ENCODE assay signal across 23 cellular contexts in genomic region chr1:235515844-235516512, GRCh38.
"Had no signal": no experiment of that assay in that cellular context is flagged by ENCODE, and none has a peak within 500 bp of the region (broad histone marks: within the 10 kb centered on the region; RNA-seq: fewer than 3 reads in every experiment).

No MANE protein-coding gene starts in this region.

- H3K27ac ChIP-seq: brain microvascular endothelial cell, cardiac muscle cell, WERI-Rb-1 had no signal

- H3K27me3 ChIP-seq: brain microvascular endothelial cell, cardiac muscle cell had no signal

- H3K36me3 ChIP-seq: brain microvascular endothelial cell, cardiac muscle cell, WERI-Rb-1 had no signal

- H3K36me3 Mint-ChIP-seq: activated naive CD4-positive, alpha-beta T cell treated with anti-CD3 and anti-CD28 coated beads, Interleukin-2, amount 10 ng/mL, durations not matched to agents 7 days and 5 days; activated naive CD8-positive, alpha-beta T cell treated with anti-CD3 and anti-CD28 coated beads for 36 hours had no signal

- H3K4me1 Mint-ChIP-seq: activated CD4-positive, alpha-beta memory T cell treated with anti-CD3 and anti-CD28 coated beads, Interleukin-2, amount 10 ng/mL, durations not matched to agents 7 days and 5 days; activated naive CD4-positive, alpha-beta T cell treated with anti-CD3 and anti-CD28 coated beads, Interleukin-2, amount 10 ng/mL, durations not matched to agents 7 days and 5 days; activated T-helper 17 cell treated with anti-CD3 and anti-CD28 coated beads, Interleukin-2, amount 50 U/mL, for 72 hours had no signal

- H3K9me3 Mint-ChIP-seq: activated CD4-positive, alpha-beta memory T cell treated with anti-CD3 and anti-CD28 coated beads, Interleukin-2, amount 10 ng/mL, durations not matched to agents 7 days and 5 days; activated naive CD4-positive, alpha-beta T cell treated with anti-CD3 and anti-CD28 coated beads, Interleukin-2, amount 10 ng/mL, durations not matched to agents 7 days and 5 days; activated naive CD8-positive, alpha-beta T cell treated with anti-CD3 and anti-CD28 coated beads for 36 hours; activated T-helper 17 cell treated with anti-CD3 and anti-CD28 coated beads, Interleukin-2, amount 50 U/mL, for 72 hours had no signal

- H3K27me3 Mint-ChIP-seq: activated CD4-positive, alpha-beta T cell treated with anti-CD3 and anti-CD28 coated beads for 36 hours had no signal

- ATAC-seq: activated CD4-positive, alpha-beta T cell treated with anti-CD3 and anti-CD28 coated beads for 36 hours; T-helper 17 cell had no signal

- H3K27ac Mint-ChIP-seq: activated CD4-positive, alpha-beta memory T cell treated with anti-CD3 and anti-CD28 coated beads, Interleukin-2, amount 10 ng/mL, durations not matched to agents 7 days and 5 days; activated CD4-positive, alpha-beta T cell treated with anti-CD3 and anti-CD28 coated beads for 36 hours; activated naive CD4-positive, alpha-beta T cell treated with anti-CD3 and anti-CD28 coated beads, Interleukin-2, amount 10 ng/mL, durations not matched to agents 7 days and 5 days; activated naive CD8-positive, alpha-beta T cell treated with anti-CD3 and anti-CD28 coated beads for 36 hours; activated T-helper 17 cell treated with anti-CD3 and anti-CD28 coated beads, Interleukin-2, amount 50 U/mL, for 72 hours; T-helper 17 cell had no signal

- DNase-seq: activated CD4-positive, alpha-beta memory T cell treated with anti-CD3 and anti-CD28 coated beads, Interleukin-2, amount 10 ng/mL, durations not matched to agents 7 days and 5 days; activated CD4-positive, alpha-beta T cell treated with anti-CD3 and anti-CD28 coated beads for 36 hours; activated CD4-positive, alpha-beta T cell treated with anti-CD3 and anti-CD28 coated beads, Interleukin-2, amount 50 U/mL, for 1 hour; activated gamma-delta T cell treated with Interleukin-2 at 50 U/mL for 16 hours; activated naive CD4-positive, alpha-beta T cell treated with anti-CD3 and anti-CD28 coated beads, Interleukin-2, amount 10 ng/mL, durations not matched to agents 7 days and 5 days; activated naive CD8-positive, alpha-beta T cell treated with anti-CD3 and anti-CD28 coated beads for 36 hours; activated T-cell treated with anti-CD3 and anti-CD28 coated beads for 4 hours; activated T-cell treated with anti-CD3 and anti-CD28 coated beads, Interleukin-2, amount 50 U/mL, for 48 hours; brain microvascular endothelial cell; Karpas-422; NCI-H1105; NCI-H1436; NCI-H187 treated with DMSO at 0.1 percent for 48 hours; NCI-H2081 treated with DMSO at 0.1 percent for 48 hours; NCI-H345; NCI-H510A; NCI-H526 treated with DMSO at 0.1 percent for 48 hours; SIG-M5; T-helper 17 cell; T1000; WERI-Rb-1 had no signal

- H3K4me3 Mint-ChIP-seq: activated CD4-positive, alpha-beta memory T cell treated with anti-CD3 and anti-CD28 coated beads, Interleukin-2, amount 10 ng/mL, durations not matched to agents 7 days and 5 days; activated CD4-positive, alpha-beta T cell treated with anti-CD3 and anti-CD28 coated beads for 36 hours; activated naive CD4-positive, alpha-beta T cell treated with anti-CD3 and anti-CD28 coated beads, Interleukin-2, amount 10 ng/mL, durations not matched to agents 7 days and 5 days; activated naive CD8-positive, alpha-beta T cell treated with anti-CD3 and anti-CD28 coated beads for 36 hours; activated T-helper 17 cell treated with anti-CD3 and anti-CD28 coated beads, Interleukin-2, amount 50 U/mL, for 72 hours; T-helper 17 cell had no signal

- H3K4me3 ChIP-seq: cardiac muscle cell had no signal
